In the genomic region with DNA sequence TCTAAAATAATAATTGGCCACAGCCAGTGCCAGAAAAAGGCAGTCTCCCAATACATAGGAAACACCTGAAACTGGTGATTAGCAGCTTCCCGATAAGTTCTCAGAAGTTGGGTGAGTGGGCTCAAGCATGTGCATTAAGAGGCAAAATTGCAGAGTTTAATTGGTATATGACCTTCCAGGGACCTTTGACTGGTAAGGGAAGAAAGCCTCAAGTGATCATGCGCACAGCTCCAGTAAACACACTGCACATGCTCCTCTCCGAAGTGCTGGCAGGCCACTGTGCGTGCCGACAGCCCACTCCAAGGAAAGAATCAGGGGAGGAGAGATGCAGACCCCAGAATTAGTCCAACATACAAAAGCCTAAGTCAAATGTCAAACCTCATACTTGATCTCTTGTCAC, we compare ENCODE assay signal across 39 cellular contexts. TPM values are rescaled to one million over a fixed set of nuclear protein-coding genes. Genes with fewer than 3 reads are reported as not detected.
"Had no signal": no experiment of that assay in that cellular context is flagged by ENCODE, and none has a peak within 500 bp of the region (broad histone marks: within the 10 kb centered on the region; RNA-seq: fewer than 3 reads in every experiment).

No MANE protein-coding gene starts in this region.

- H3K4me3 ChIP-seq: MG63 had no signal

- H3K9me3 ChIP-seq: MG63 had no signal

- H3K36me3 ChIP-seq: MG63 had no signal

- DNase-seq: Karpas-422, Kasumi-1, MG63, MM.1S, MV-4-11, NCI-H1048, NCI-H1092, NCI-H1092 treated with DMSO at 0.1 percent for 48 hours, NCI-H1105, NCI-H1105 treated with DMSO at 0.1 percent for 48 hours, NCI-H1417, NCI-H1417 treated with DMSO at 0.1 percent for 48 hours, NCI-H1436, NCI-H1436 treated with DMSO at 0.1 percent for 48 hours, NCI-H146, NCI-H1694, NCI-H1694 treated with DMSO at 0.1 percent for 48 hours, NCI-H187, NCI-H187 treated with DMSO at 0.1 percent for 48 hours, NCI-H1930, NCI-H2029, NCI-H2029 treated with DMSO at 0.1 percent for 48 hours, NCI-H2081, NCI-H2081 treated with DMSO at 0.1 percent for 48 hours, NCI-H2107, NCI-H2171, NCI-H2171 treated with DMSO at 0.1 percent for 48 hours, NCI-H226, NCI-H345, NCI-H446, NCI-H446 treated with DMSO at 0.1 percent for 48 hours, NCI-H510A, NCI-H510A treated with DMSO at 0.1 percent for 48 hours, NCI-H524, NCI-H524 treated with DMSO at 0.1 percent for 48 hours had no signal

RNA-seq across cellular contexts. Expression of a gene that starts 18.9 kb away (rescaled TPM):
- total RNA-seq: LHCN-M2, M059J, MCF 10A, NCI-H460 had no signal
